ENCODE assay signal across 13 cellular contexts in the genomic region with DNA sequence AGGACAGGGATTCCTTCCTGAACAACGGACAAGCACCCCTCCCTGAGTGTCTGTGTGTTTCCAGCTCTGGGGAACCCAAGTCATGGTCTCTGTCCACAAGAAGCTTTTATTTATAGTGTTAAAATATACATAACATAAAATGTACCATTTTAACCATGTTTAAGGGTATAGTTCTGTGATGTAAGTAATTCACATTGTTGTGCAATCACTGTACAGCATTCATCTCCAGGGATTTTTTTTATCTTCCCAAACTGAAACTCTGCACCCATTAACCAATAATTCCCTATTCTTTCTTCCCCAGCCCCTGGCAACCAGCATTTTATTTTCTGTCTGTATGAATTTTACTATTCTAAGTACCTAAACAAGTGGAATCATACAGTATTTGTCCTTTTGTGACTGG.
"Had no signal": no experiment of that assay in that cellular context is flagged by ENCODE, and none has a peak within 500 bp of the region (broad histone marks: within the 10 kb centered on the region; RNA-seq: fewer than 3 reads in every experiment).

No MANE protein-coding gene starts in this region.

- DNase-seq: effector memory CD4-positive, alpha-beta T cell; gastrocnemius medialis; heart right ventricle; mammary epithelial cell; mucosa of descending colon; naive thymus-derived CD8-positive, alpha-beta T cell; posterior cingulate gyrus; small intestine; stimulated activated CD4-positive, alpha-beta T cell treated with anti-CD3 and anti-CD28 coated beads, Interleukin-2, amount 100 ng/mL, for 48 hours; stimulated activated naive CD4-positive, alpha-beta T cell treated with Interleukin-2 at 50 U/mL for 16 hours; trophoblast cell had no signal

- ATAC-seq: esophagus mucosa; gastrocnemius medialis; heart right ventricle; left lobe of liver; mucosa of descending colon; naive thymus-derived CD8-positive, alpha-beta T cell had no signal

- H3K4me1 ChIP-seq: gastrocnemius medialis, heart right ventricle had no signal

- H3K4me3 ChIP-seq: gastrocnemius medialis, heart right ventricle, mucosa of descending colon had no signal

- H3K36me3 Mint-ChIP-seq: naive thymus-derived CD8-positive, alpha-beta T cell had no signal

- H3K9me3 ChIP-seq: gastrocnemius medialis, heart right ventricle, mucosa of descending colon had no signal

- H3K27ac ChIP-seq: gastrocnemius medialis, heart right ventricle had no signal

- H3K36me3 ChIP-seq: gastrocnemius medialis, heart right ventricle had no signal
